In genomic region chr4:21593268-21594002, GRCh38 we compare ENCODE assay signal across 23 cellular contexts.
A peak's percentile ranks its signal among the peaks of the same experiment; 100 is the strongest.
DNase-seq lines count a peak whose midpoint lies in the region; ATAC-seq lines count a peak whose summit lies in the region.
"Had no signal": no experiment of that assay in that cellular context is flagged by ENCODE, and none has a peak within 500 bp of the region (broad histone marks: within the 10 kb centered on the region; RNA-seq: fewer than 3 reads in every experiment).

No MANE protein-coding gene starts in this region.

- H3K4me3 ChIP-seq in Jurkat, Clone E6-1 (ENCODE audit: low read length) = no peak overlapping the region
- H3K4me3 ChIP-seq: coronary artery, right atrium auricular region, thyroid gland had no signal

- peak; percentile 38 for DNase-seq in COR-L47 (lab: John Stamatoyannopoulos, UW)
- DNase-seq in Jurkat, Clone E6-1 (ENCODE audit: low read depth, low spot score) = peak; percentile 4
- peak; percentile 30 for DNase-seq in T1000 (lab: John Stamatoyannopoulos, UW)
- peak; percentile 1 for DNase-seq in iris pigment epithelial cell (ENCODE audit: low read depth)
- DNase-seq in hippocampal formation (lab: John Stamatoyannopoulos, UW) = no peak
- DNase-seq: activated CD4-positive, alpha-beta T cell treated with anti-CD3 and anti-CD28 coated beads for 48 hours; activated naive CD4-positive, alpha-beta T cell treated with Interleukin-2 at 50 U/mL for 16 hours; CD4-positive, alpha-beta T cell; DND-41; HCEC 1CT; Kasumi-1; left colon; NCI-H1436; NK-92 treated with Interleukin-12 subunit alpha and Interleukin-12 subunit beta, amount 100 ng/mL, for 24 hours; stimulated activated CD4-positive, alpha-beta T cell treated with anti-CD3 and anti-CD28 coated beads, Interleukin-15, amount 100 ng/mL, for 24 hours; SW 1271; thyroid gland had no signal

- no peak for ATAC-seq in HG02938 (IDR thresholded peaks at IDR 0.05; ENCODE audit: unreplicated experiment)
- ATAC-seq in GM21526 (IDR thresholded peaks at IDR 0.05; ENCODE audit: low FRiP score, unreplicated experiment) = no peak
- no peak for ATAC-seq in HG03354 (IDR thresholded peaks at IDR 0.05; ENCODE audit: poor library complexity, severe bottlenecking, unreplicated experiment)
- ATAC-seq: left colon; stimulated activated effector memory CD8-positive, alpha-beta T cell treated with anti-CD3 and anti-CD28 coated beads, Interleukin-12 subunit alpha, Interleukin-12 subunit beta, amount 100 ng/mL, for 72 hours had no signal

Comparison
In these comparisons a context has a peak if more than half of its experiments do, and no peak if none do; other contexts are left out.
1. DNase-seq: peak in COR-L47 (single experiment), Jurkat, Clone E6-1 (single experiment), T1000 (single experiment) and iris pigment epithelial cell (single experiment); none in hippocampal formation (0 of 2).